In the genomic region with DNA sequence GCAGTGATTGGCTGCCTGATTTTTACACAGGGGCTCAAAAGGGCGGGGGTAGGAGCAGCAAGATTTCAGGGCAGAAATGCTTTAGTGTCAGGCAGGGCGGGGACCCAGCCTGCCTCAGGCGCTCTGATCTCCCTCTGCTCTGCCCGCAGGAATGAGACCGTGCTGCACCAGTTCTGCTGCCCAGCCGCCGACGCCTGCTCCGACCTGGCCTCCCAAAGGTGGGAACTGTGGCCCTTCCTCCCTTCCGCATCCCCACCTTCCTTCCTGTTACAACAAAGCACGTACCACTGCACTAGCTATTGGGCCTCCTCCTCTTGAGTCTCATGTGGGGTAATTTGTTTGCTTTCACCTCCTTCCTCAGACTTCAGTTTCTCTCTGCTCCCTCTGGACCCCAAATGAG, we compare ENCODE assay signal across 19 cellular contexts. TPM values are rescaled to one million over a fixed set of nuclear protein-coding genes. Genes with fewer than 3 reads are reported as not detected.
DNase-seq lines count a peak whose midpoint lies in the region; ATAC-seq, FAIRE-seq and TF ChIP-seq lines count a peak whose summit lies in the region.
"Had no signal": no experiment of that assay in that cellular context is flagged by ENCODE, and none has a peak within 500 bp of the region (broad histone marks: within the 10 kb centered on the region; RNA-seq: fewer than 3 reads in every experiment).

No MANE protein-coding gene starts in this region.

- CTCF ChIA-PET in K562 (lab: Yijun Ruan, JAX; ENCODE audit: low intra/inter-chr PET ratio) = no interaction called here

- no peak overlapping the region for H3K14ac ChIP-seq in H9 (ENCODE audit: insufficient read depth, low read length)

- peak; percentile 73 for DNase-seq in H9
- DNase-seq in K562 (ENCODE audit: extremely low read depth in 1 of 4, low spot score in 3 of 4) = peak in 3 of 4 experiments; percentile 11 to 18 (median 16)
- DNase-seq in iPS-NIHi11 (ENCODE audit: low spot score) = peak; percentile 43
- DNase-seq in retinal pigment epithelial cell (ENCODE audit: low read depth) = peak; percentile 24
- DNase-seq in SKM-1 treated with dmso at 0.1 percent for 144 hours (lab: John Stamatoyannopoulos, UW; ENCODE audit: unreplicated experiment) = no peak
- no peak for DNase-seq in EL
- DNase-seq in AG08395 (ENCODE audit: low spot score) = no peak
- no peak for DNase-seq in NCI-H1694 treated with DMSO at 0.1 percent for 48 hours (lab: John Stamatoyannopoulos, UW)
- DNase-seq: activated CD4-positive, alpha-beta T cell treated with anti-CD3 and anti-CD28 coated beads, Interleukin-2, amount 50 U/mL, for 1 hour; GF-D8; left colon; NCI-H1092; pancreas had no signal

- peak; percentile 14; the same call in 1 of the 3 replicates for ATAC-seq in K562
- ATAC-seq: left colon, pancreas had no signal

- no peak overlapping the region for H2BK120ac ChIP-seq in H9 (ENCODE audit: low read depth, low read length, poor library complexity, severe bottlenecking)

- H3K4me3 Mint-ChIP-seq in H9 = peak overlapping the region; percentile 14 to 73
- H3K4me3 Mint-ChIP-seq: activated naive CD4-positive, alpha-beta T cell treated with anti-CD3 and anti-CD28 coated beads, Interleukin-2, amount 50 U/mL, for 24 hours had no signal

- in situ Hi-C loops in K562 (cut with MboI) = no loop called here

- H3K23me2 ChIP-seq in H9 (ENCODE audit: insufficient read length, low read depth, low read length, poor library complexity, severe bottlenecking) = peaks cover 3% of the 10 kb centered on the region

- H4K20me1 ChIP-seq in H9 (ENCODE audit: control insufficient read depth, insufficient read depth, insufficient read length) (no peaks in the 10 kb centered on the region), K562 (replicated peaks; ENCODE audit: control insufficient read depth, insufficient read depth, low read length) (no peaks in the 10 kb centered on the region)

- no peak overlapping the region for H3K56ac ChIP-seq in H9 (ENCODE audit: insufficient read length, low read depth, low read length)

- BruUV-seq in K562 (replicated peaks; lab: Mats Ljungman, UMichigan) = no TSS peak

- H3K9me3 ChIP-seq in H9 (ENCODE audit: control insufficient read depth, low read depth, low read length) = no peaks in the 10 kb centered on the region
- no peaks in the 10 kb centered on the region for H3K9me3 ChIP-seq in K562 (replicated peaks; ENCODE audit: control insufficient read depth, insufficient read depth, low read depth, low read length)
- H3K9me3 ChIP-seq: breast epithelium, pancreas, thoracic aorta had no signal

- H3K27ac ChIP-seq in H9 (ENCODE audit: insufficient read length, low read depth, low read length) = no peak overlapping the region
- H3K27ac ChIP-seq in K562 (ENCODE audit: extremely low read depth, low read depth, low read length) = no peak overlapping the region
- H3K27ac ChIP-seq: breast epithelium, dorsolateral prefrontal cortex, pancreas, thoracic aorta had no signal

- no peaks in the 10 kb centered on the region for H3K9me1 ChIP-seq in K562 (ENCODE audit: control insufficient read depth, insufficient read depth, low read length)

- H3T11ph ChIP-seq in H9 (ENCODE audit: low read length) = no peak overlapping the region

- H2BK15ac ChIP-seq in H9 (ENCODE audit: low read depth, low read length) = no peak overlapping the region

- no peak overlapping the region for H2BK20ac ChIP-seq in H9 (ENCODE audit: low read depth, low read length, poor library complexity, severe bottlenecking)

- peaks cover 0 to 3% of the 10 kb centered on the region in 2 experiments; a peak in 2 of 5 replicates for H3K9me3 Mint-ChIP-seq in H9
- H3K9me3 Mint-ChIP-seq: activated naive CD4-positive, alpha-beta T cell treated with anti-CD3 and anti-CD28 coated beads, Interleukin-2, amount 50 U/mL, for 24 hours had no signal

- H2AFZ ChIP-seq in H9 (ENCODE audit: low read length) = no peak overlapping the region
- H2AFZ ChIP-seq in K562 (ENCODE audit: low read depth, low read length) = peak overlapping the region; percentile 89

- intact Hi-C loops in K562 (cut with micrococcal nuclease) = no loop called here

- no peaks in the 10 kb centered on the region for H3K36me3 Mint-ChIP-seq in H9 (ENCODE audit: insufficient read depth in 1 of 3, low read depth in 3 of 3)
- H3K36me3 Mint-ChIP-seq: activated naive CD4-positive, alpha-beta T cell treated with anti-CD3 and anti-CD28 coated beads, Interleukin-2, amount 50 U/mL, for 24 hours had no signal

- H3K4me1 ChIP-seq in H9 (ENCODE audit: insufficient read depth, low read length) (peaks cover 2% of the 10 kb centered on the region; the same call in 1 of the 2 replicates), K562 (replicated peaks in 1 of 2; ENCODE audit: control insufficient read depth in 2 of 2, insufficient read depth in 2 of 2, low read length in 2 of 2) (peaks cover 24 to 25% of the 10 kb centered on the region in 2 experiments)
- H3K4me1 ChIP-seq: breast epithelium, pancreas had no signal

- H3K23ac ChIP-seq in H9 (ENCODE audit: insufficient read length, low read depth, low read length) = no peak overlapping the region

- H3K4ac ChIP-seq in H9 (ENCODE audit: low read depth, low read length) = no peak overlapping the region

- H4K5ac ChIP-seq in H9 (ENCODE audit: insufficient read length, low read depth, low read length) = no peak overlapping the region

- no peak for TF ChIP-seq EP300 in K562 (IDR thresholded peaks at IDR 0.05; ENCODE audit: low read length)

- TF ChIP-seq CTCF in H9 (conservative IDR thresholded peaks at IDR 0.05) = no peak
- no peak for TF ChIP-seq CTCF in K562 (IDR thresholded peaks at IDR 0.05 in 2 of 3, conservative IDR thresholded peaks at IDR 0.05 in 1 of 3; ENCODE audit: insufficient read depth in 2 of 3, low read depth in 1 of 3, low read length in 3 of 3)
- no peak for TF ChIP-seq CTCF in retinal pigment epithelial cell (conservative IDR thresholded peaks at IDR 0.05; ENCODE audit: low read depth, low read length)

- H3K4me3 ChIP-seq in K562 (no peak overlapping the region), retinal pigment epithelial cell (ENCODE audit: low read length) (peak overlapping the region; percentile 42)
- H3K4me3 ChIP-seq: breast epithelium, dorsolateral prefrontal cortex, pancreas, thoracic aorta had no signal

- FAIRE-seq in K562 (lab: Jason Lieb, UNC) = no peak
- FAIRE-seq: GM12891, pancreas had no signal

- H3K4me1 Mint-ChIP-seq in H9 = peaks cover 32 to 45% of the 10 kb centered on the region in 2 experiments

- no peak overlapping the region for H2AK5ac ChIP-seq in H9 (ENCODE audit: insufficient read length, low read length)

- H4K91ac ChIP-seq in H9 (ENCODE audit: insufficient read length, low read depth, low read length) = no peak overlapping the region

- H2BK5ac ChIP-seq in H9 (ENCODE audit: insufficient read length, low read length) = no peak overlapping the region

- H2BK12ac ChIP-seq in H9 (ENCODE audit: insufficient read length, low read depth, low read length) = no peak overlapping the region

- peak overlapping the region in 1 of 3 experiments; percentile 22; a peak in 1 of 7 replicates for H3K27ac Mint-ChIP-seq in H9
- H3K27ac Mint-ChIP-seq: activated naive CD4-positive, alpha-beta T cell treated with anti-CD3 and anti-CD28 coated beads, Interleukin-2, amount 50 U/mL, for 24 hours had no signal

- H3K79me1 ChIP-seq in H9 (ENCODE audit: insufficient read depth, low read depth, low read length, poor library complexity, severe bottlenecking) = no peaks in the 10 kb centered on the region

- POLR2A ChIA-PET in K562 (lab: Yijun Ruan, JAX) = interaction anchor here (1.2 kb wide), 1 partner anchor 11 kb away, joined by 4 read pairs; no protein-coding TSS in a partner anchor

- H4K8ac ChIP-seq in H9 (replicated peaks; ENCODE audit: insufficient read length, low read depth, low read length) = no peak overlapping the region

- H3K27me3 Mint-ChIP-seq in H9 (ENCODE audit: low read depth) = peaks cover 43% of the 10 kb centered on the region

- H3K27me3 ChIP-seq in H9 (ENCODE audit: insufficient read depth, low read length) (no peaks in the 10 kb centered on the region; the same call in 1 of the 2 replicates), K562 (ENCODE audit: control insufficient read depth in 2 of 2, insufficient read depth in 2 of 2, low read length in 2 of 2) (peaks cover 0 to 18% of the 10 kb centered on the region in 2 experiments; a peak in 3 of 5 replicates)
- H3K27me3 ChIP-seq: dorsolateral prefrontal cortex, pancreas had no signal

- H3K18ac ChIP-seq in H9 (ENCODE audit: insufficient read length, low read depth, low read length) = no peak overlapping the region

- no peaks in the 10 kb centered on the region for H3K36me3 ChIP-seq in K562 (ENCODE audit: control insufficient read depth, insufficient read depth, low read length)
- H3K36me3 ChIP-seq: breast epithelium, pancreas, thoracic aorta had no signal

- no peak overlapping the region for H3K9ac ChIP-seq in H9 (ENCODE audit: extremely low read depth, insufficient read length, low read length)
- H3K9ac ChIP-seq in K562 (ENCODE audit: insufficient read depth in 1 of 2, low read depth in 2 of 2, low read length in 2 of 2) = peak overlapping the region in 1 of 2 experiments; percentile 43; a peak in 1 of 4 replicates

- H3K4me2 ChIP-seq in H9 (ENCODE audit: insufficient read depth, insufficient read length, low read length) (peak overlapping the region; percentile 62), K562 (ENCODE audit: insufficient read depth, low read length) (peak overlapping the region; percentile 62)

- no peak for TF ChIP-seq RAD21 in K562 (CRISPR knock-in tag; conservative IDR thresholded peaks at IDR 0.05 in 1 of 2, IDR thresholded peaks at IDR 0.05 in 1 of 2)

- H3K79me2 ChIP-seq in H9 (ENCODE audit: insufficient read depth, low read length) (no peaks in the 10 kb centered on the region), K562 (ENCODE audit: control insufficient read depth, insufficient read depth, low read length) (no peaks in the 10 kb centered on the region)

- no CpG with 5 or more reads among the region's 11 CpGs for WGBS in H9 (ENCODE audit: extremely low coverage, insufficient read length, low lambda C conversion rate)
- 18% methylated on average over 10 of the region's 11 CpGs for WGBS in K562 (ENCODE audit: insufficient coverage, low coverage, missing lambda C conversion rate)

- TF ChIP-seq POLR2A in K562 (conservative IDR thresholded peaks at IDR 0.05) = no peak

RNA-seq across cellular contexts. Expression of a gene that starts 32.4 kb away (rescaled TPM):
- 0.50 and 0.55 TPM in 2 replicates for total RNA-seq in H9 (2021)
- 0.25 and 0.62 TPM in 2 replicates for total RNA-seq in K562 (2011; cell fraction: chromatin; rRNA removed; ENCODE audit: low replicate concordance)
- total RNA-seq in K562 (2011; cell fraction: nucleolus; rRNA removed) = 0.39 and 0.50 TPM in 2 replicates
- 0.23 and 0.37 TPM in 2 replicates for total RNA-seq in K562 (2011; cell fraction: nucleoplasm; rRNA removed)
- 0.04 and 0.14 TPM in 2 replicates for total RNA-seq in K562 (2014; rRNA removed)
- total RNA-seq in K562 (2014; rRNA removed; fragmentation: Illumina TruSeq; extraction: Trizol) = not detected in 2 replicates
- under 0.01 and 0.04 TPM in 2 replicates for total RNA-seq in K562 (2015; rRNA removed; fragmentation: Illumina TruSeq; extraction: Trizol)
- total RNA-seq in K562 (2021) = 0.07 and 0.11 TPM in 2 replicates
- polyA plus RNA-seq in K562 (2011; rRNA removed) = 0.11 and 0.25 TPM in 2 replicates
- polyA plus RNA-seq in K562 (2011; cell fraction: cytosol; rRNA removed) = 0.04 and 0.24 TPM in 2 replicates
- 0.63 and 1.0 TPM in 2 replicates for polyA plus RNA-seq in K562 (2011; cell fraction: nucleus; rRNA removed)
- 0.09 and 0.14 TPM in 2 replicates for polyA plus RNA-seq in K562 (2012)
- polyA plus RNA-seq in K562 (2014; fragmentation: Illumina TruSeq; extraction: Trizol) = 0.04 TPM in 1 of 2 replicates, not detected in the other
- polyA plus RNA-seq in K562 (2014; fragmentation: Nextera tagmentation; extraction: Ambion mirVana) = not detected
- 0.04 and 0.15 TPM in 2 replicates for polyA plus RNA-seq in K562 (2014; rRNA removed)
- polyA minus RNA-seq in K562 (2011; rRNA and poly(A)+ RNA removed) = 0.07 TPM in 1 of 2 replicates, not detected in the other
- polyA minus RNA-seq in K562 (2011; cell fraction: cytosol; rRNA and poly(A)+ RNA removed) = 0.38 TPM in 1 of 2 replicates, not detected in the other
- polyA minus RNA-seq in K562 (2011; cell fraction: nucleus; rRNA and poly(A)+ RNA removed) = 0.40 and 0.56 TPM in 2 replicates
- total RNA-seq: RPMI7951 had no signal

Comparison
In these comparisons a context has a peak if more than half of its experiments do, and no peak if none do; other contexts are left out.
1. DNase-seq: peak in H9 (single experiment), K562 (3 of 4), iPS-NIHi11 (single experiment) and retinal pigment epithelial cell (single experiment); none in SKM-1 treated with dmso at 0.1 percent for 144 hours (single experiment), EL (single experiment), AG08395 (single experiment) and NCI-H1694 treated with DMSO at 0.1 percent for 48 hours (single experiment).